39 cellular contexts compared by ENCODE assay signal in genomic region chr18:13244135-13244534, GRCh38. TPM values are rescaled to one million over a fixed set of nuclear protein-coding genes. Genes with fewer than 3 reads are reported as not detected.
"Had no signal": no experiment of that assay in that cellular context is flagged by ENCODE, and none has a peak within 500 bp of the region (broad histone marks: within the 10 kb centered on the region; RNA-seq: fewer than 3 reads in every experiment).

No MANE protein-coding gene starts in this region.

- H3K36me3 Mint-ChIP-seq: activated naive CD4-positive, alpha-beta T cell treated with anti-CD3 and anti-CD28 coated beads, Interleukin-2, amount 10 ng/mL, durations not matched to agents 7 days and 5 days; activated naive CD4-positive, alpha-beta T cell treated with anti-CD3 and anti-CD28 coated beads, Interleukin-2, amount 50 U/mL, for 72 hours had no signal

- DNase-seq: activated effector memory CD4-positive, alpha-beta T cell treated with Interleukin-2 at 50 U/mL for 16 hours; activated gamma-delta T cell; activated gamma-delta T cell treated with Interleukin-2 at 50 U/mL for 16 hours; activated naive CD4-positive, alpha-beta T cell; activated naive CD4-positive, alpha-beta T cell treated with anti-CD3 and anti-CD28 coated beads for 36 hours; activated naive CD4-positive, alpha-beta T cell treated with anti-CD3 and anti-CD28 coated beads, Interleukin-2, amount 10 ng/mL, durations not matched to agents 7 days and 5 days; activated naive CD4-positive, alpha-beta T cell treated with anti-CD3 and anti-CD28 coated beads, Interleukin-2, amount 50 U/mL, for 16 hours; activated naive CD4-positive, alpha-beta T cell treated with Interleukin-2 at 50 U/mL for 16 hours; activated naive CD8-positive, alpha-beta T cell treated with anti-CD3 and anti-CD28 coated beads for 36 hours; activated naive CD8-positive, alpha-beta T cell treated with anti-CD3 and anti-CD28 coated beads, Interleukin-2, amount 50 U/mL, for 24 hours; activated T-cell treated with anti-CD3 and anti-CD28 coated beads for 4 hours; activated T-cell treated with anti-CD3 and anti-CD28 coated beads, Interleukin-2, amount 50 U/mL, for 1 hour; activated T-cell treated with anti-CD3 and anti-CD28 coated beads, Interleukin-2, amount 50 U/mL, for 24 hours; activated T-cell treated with anti-CD3 and anti-CD28 coated beads, Interleukin-2, amount 50 U/mL, for 4 hours; activated T-cell treated with anti-CD3 and anti-CD28 coated beads, Interleukin-2, amount 50 U/mL, for 72 hours; amniotic stem cell; amygdala; anterior cingulate cortex; aorta; body of pancreas; brain microvascular endothelial cell; caudate nucleus; central memory CD4-positive, alpha-beta T cell; cerebellar nuclear complex had no signal

- H3K27me3 ChIP-seq: adrenal gland, ascending aorta, body of pancreas, brain microvascular endothelial cell, breast epithelium, cardiac muscle cell had no signal

- FAIRE-seq: astrocyte, bronchial epithelial cell had no signal

- H3K27me3 Mint-ChIP-seq: activated naive CD4-positive, alpha-beta T cell treated with anti-CD3 and anti-CD28 coated beads, Interleukin-2, amount 10 ng/mL, durations not matched to agents 7 days and 5 days; activated naive CD4-positive, alpha-beta T cell treated with anti-CD3 and anti-CD28 coated beads, Interleukin-2, amount 50 U/mL, for 24 hours; activated naive CD8-positive, alpha-beta T cell; activated naive CD8-positive, alpha-beta T cell treated with anti-CD3 and anti-CD28 coated beads for 36 hours; activated naive CD8-positive, alpha-beta T cell treated with anti-CD3 and anti-CD28 coated beads, Interleukin-2, amount 10 ng/mL, durations not matched to agents 7 days and 5 days; activated naive CD8-positive, alpha-beta T cell treated with anti-CD3 and anti-CD28 coated beads, Interleukin-2, amount 50 U/mL, for 24 hours; activated T-cell treated with anti-CD3 and anti-CD28 coated beads, Interleukin-2, amount 50 U/mL, for 24 hours; activated T-helper 17 cell treated with anti-CD3 and anti-CD28 coated beads, Interleukin-2, amount 50 U/mL, for 72 hours; central memory CD8-positive, alpha-beta T cell had no signal

- H3K4me3 Mint-ChIP-seq: activated naive CD4-positive, alpha-beta T cell treated with anti-CD3 and anti-CD28 coated beads for 36 hours; activated naive CD4-positive, alpha-beta T cell treated with anti-CD3 and anti-CD28 coated beads, Interleukin-2, amount 10 ng/mL, durations not matched to agents 7 days and 5 days; activated naive CD4-positive, alpha-beta T cell treated with anti-CD3 and anti-CD28 coated beads, Interleukin-2, amount 50 U/mL, for 24 hours; activated naive CD8-positive, alpha-beta T cell; activated naive CD8-positive, alpha-beta T cell treated with anti-CD3 and anti-CD28 coated beads for 36 hours; activated naive CD8-positive, alpha-beta T cell treated with anti-CD3 and anti-CD28 coated beads, Interleukin-2, amount 10 ng/mL, durations not matched to agents 7 days and 5 days; activated naive CD8-positive, alpha-beta T cell treated with anti-CD3 and anti-CD28 coated beads, Interleukin-2, amount 50 U/mL, for 24 hours; activated T-cell treated with anti-CD3 and anti-CD28 coated beads, Interleukin-2, amount 50 U/mL, for 24 hours; activated T-cell treated with anti-CD3 and anti-CD28 coated beads, Interleukin-2, amount 50 U/mL, for 4 hours; activated T-cell treated with anti-CD3 and anti-CD28 coated beads, Interleukin-2, amount 50 U/mL, for 72 hours; activated T-helper 1 cell treated with anti-CD3 and anti-CD28 coated beads, Interleukin-12 subunit alpha, Interleukin-12 subunit beta, Interleukin-2, Interleukin-4 antibody, amounts not matched to agents 30 ng/mL and 10 ng/mL and 1 ng/mL, durations not matched to agents 14 hours and 24 hours and 36 hours; activated T-helper 17 cell treated with anti-CD3 and anti-CD28 coated beads, Interleukin-2, amount 50 U/mL, for 72 hours; brain; central memory CD8-positive, alpha-beta T cell had no signal

- H3K27ac Mint-ChIP-seq: activated naive CD4-positive, alpha-beta T cell treated with anti-CD3 and anti-CD28 coated beads for 36 hours; activated naive CD4-positive, alpha-beta T cell treated with anti-CD3 and anti-CD28 coated beads, Interleukin-2, amount 10 ng/mL, durations not matched to agents 7 days and 5 days; activated naive CD4-positive, alpha-beta T cell treated with anti-CD3 and anti-CD28 coated beads, Interleukin-2, amount 50 U/mL, for 24 hours; activated naive CD4-positive, alpha-beta T cell treated with anti-CD3 and anti-CD28 coated beads, Interleukin-2, amount 50 U/mL, for 72 hours; activated naive CD8-positive, alpha-beta T cell; activated naive CD8-positive, alpha-beta T cell treated with anti-CD3 and anti-CD28 coated beads for 36 hours; activated naive CD8-positive, alpha-beta T cell treated with anti-CD3 and anti-CD28 coated beads, Interleukin-2, amount 10 ng/mL, durations not matched to agents 7 days and 5 days; activated naive CD8-positive, alpha-beta T cell treated with anti-CD3 and anti-CD28 coated beads, Interleukin-2, amount 50 U/mL, for 24 hours; activated T-cell treated with anti-CD3 and anti-CD28 coated beads, Interleukin-2, amount 50 U/mL, for 24 hours; activated T-cell treated with anti-CD3 and anti-CD28 coated beads, Interleukin-2, amount 50 U/mL, for 72 hours; activated T-helper 1 cell treated with anti-CD3 and anti-CD28 coated beads, Interleukin-12 subunit alpha, Interleukin-12 subunit beta, Interleukin-2, Interleukin-4 antibody, amounts not matched to agents 30 ng/mL and 10 ng/mL and 1 ng/mL, durations not matched to agents 14 hours and 24 hours and 36 hours; activated T-helper 17 cell treated with anti-CD3 and anti-CD28 coated beads, Interleukin-2, amount 50 U/mL, for 72 hours; activated T-helper 2 cell treated with anti-CD3 and anti-CD28 coated beads, Interferon-gamma antibody, Interleukin-2, Interleukin-4, amounts not matched to agents 10 μg/mL and 5 μg/mL and 100 μg/mL, durations not matched to agents 14 hours and 24 hours and 36 hours had no signal

- ATAC-seq: activated naive CD4-positive, alpha-beta T cell treated with anti-CD3 and anti-CD28 coated beads, Interleukin-2, amount 50 U/mL, for 72 hours; activated naive CD8-positive, alpha-beta T cell treated with anti-CD3 and anti-CD28 coated beads, Interleukin-2, amount 50 U/mL, for 24 hours; activated T-cell treated with anti-CD3 and anti-CD28 coated beads, Interleukin-2, amount 50 U/mL, for 4 hours; activated T-cell treated with anti-CD3 and anti-CD28 coated beads, Interleukin-2, amount 50 U/mL, for 72 hours; activated T-helper 17 cell treated with anti-CD3 and anti-CD28 coated beads, Interleukin-2, amount 50 U/mL, for 72 hours; body of pancreas had no signal

- H3K36me3 ChIP-seq: adrenal gland, ascending aorta, brain microvascular endothelial cell, breast epithelium, cardiac muscle cell had no signal

- H3K4me1 Mint-ChIP-seq: activated naive CD4-positive, alpha-beta T cell treated with anti-CD3 and anti-CD28 coated beads, Interleukin-2, amount 10 ng/mL, durations not matched to agents 7 days and 5 days; activated naive CD4-positive, alpha-beta T cell treated with anti-CD3 and anti-CD28 coated beads, Interleukin-2, amount 50 U/mL, for 24 hours; activated naive CD8-positive, alpha-beta T cell treated with anti-CD3 and anti-CD28 coated beads for 36 hours; activated naive CD8-positive, alpha-beta T cell treated with anti-CD3 and anti-CD28 coated beads, Interleukin-2, amount 10 ng/mL, durations not matched to agents 7 days and 5 days; activated naive CD8-positive, alpha-beta T cell treated with anti-CD3 and anti-CD28 coated beads, Interleukin-2, amount 50 U/mL, for 24 hours; activated T-helper 17 cell treated with anti-CD3 and anti-CD28 coated beads, Interleukin-2, amount 50 U/mL, for 72 hours; central memory CD8-positive, alpha-beta T cell had no signal

- H3K4me1 ChIP-seq: adrenal gland, ascending aorta, body of pancreas, breast epithelium had no signal

- H3K27ac ChIP-seq: adrenal gland, ascending aorta, body of pancreas, brain microvascular endothelial cell, breast epithelium, cardiac muscle cell had no signal

- H3K4me3 ChIP-seq: adrenal gland, ascending aorta, body of pancreas, breast epithelium, cardiac muscle cell had no signal

- H3K9me3 Mint-ChIP-seq: activated naive CD4-positive, alpha-beta T cell treated with anti-CD3 and anti-CD28 coated beads for 36 hours; activated naive CD4-positive, alpha-beta T cell treated with anti-CD3 and anti-CD28 coated beads, Interleukin-2, amount 10 ng/mL, durations not matched to agents 7 days and 5 days; activated naive CD8-positive, alpha-beta T cell treated with anti-CD3 and anti-CD28 coated beads for 36 hours; activated naive CD8-positive, alpha-beta T cell treated with anti-CD3 and anti-CD28 coated beads, Interleukin-2, amount 10 ng/mL, durations not matched to agents 7 days and 5 days; activated T-cell treated with anti-CD3 and anti-CD28 coated beads, Interleukin-2, amount 50 U/mL, for 24 hours; activated T-cell treated with anti-CD3 and anti-CD28 coated beads, Interleukin-2, amount 50 U/mL, for 4 hours; activated T-helper 1 cell treated with anti-CD3 and anti-CD28 coated beads, Interleukin-12 subunit alpha, Interleukin-12 subunit beta, Interleukin-2, Interleukin-4 antibody, amounts not matched to agents 30 ng/mL and 10 ng/mL and 1 ng/mL, durations not matched to agents 14 hours and 24 hours and 36 hours; activated T-helper 17 cell treated with anti-CD3 and anti-CD28 coated beads, Interleukin-2, amount 50 U/mL, for 72 hours; activated T-helper 2 cell treated with anti-CD3 and anti-CD28 coated beads, Interferon-gamma antibody, Interleukin-2, Interleukin-4, amounts not matched to agents 10 μg/mL and 5 μg/mL and 100 μg/mL, durations not matched to agents 14 hours and 24 hours and 36 hours; central memory CD8-positive, alpha-beta T cell had no signal

- H3K9me3 ChIP-seq: adrenal gland, ascending aorta, body of pancreas, breast epithelium had no signal

RNA-seq across cellular contexts. Expression of gene LDLRAD4, which starts 25.6 kb away (rescaled TPM):
- total RNA-seq: bronchial epithelial cell had no signal
